In genomic region chr9:136399176-136400037, GRCh38 we compare ENCODE assay signal across 8 cellular contexts. TPM values are rescaled to one million over a fixed set of nuclear protein-coding genes. Genes with fewer than 3 reads are reported as not detected.
DNase-seq lines count a peak whose midpoint lies in the region; ATAC-seq and TF ChIP-seq lines count a peak whose summit lies in the region.

No MANE protein-coding gene starts in this region.

- H2AFZ ChIP-seq in Loucy (ENCODE audit: low read length): peak overlapping the region; percentile 79; the same call in 1 of the 2 replicates

- peaks cover 4 to 13% of the 10 kb centered on the region in 2 donors for H3K36me3 Mint-ChIP-seq in activated T-cell treated with anti-CD3 and anti-CD28 coated beads, Interleukin-2, amount 50 U/mL, for 72 hours (ENCODE audit: insufficient read depth in 2 of 2)
- peaks cover 7% of the 10 kb centered on the region for H3K36me3 Mint-ChIP-seq in progenitor cell of endocrine pancreas (ENCODE audit: insufficient read depth)

- TF ChIP-seq CTCF in C4-2B (conservative IDR thresholded peaks at IDR 0.05) (no peak; the same call in 1 of the 2 replicates), Loucy (conservative IDR thresholded peaks at IDR 0.05; ENCODE audit: low read length) (no peak), progenitor cell of endocrine pancreas (IDR thresholded peaks at IDR 0.05; ENCODE audit: unreplicated experiment) (no peak)

- peaks cover 43% of the 10 kb centered on the region for H3K4me1 Mint-ChIP-seq in activated T-cell treated with anti-CD3 and anti-CD28 coated beads, Interleukin-2, amount 50 U/mL, for 72 hours (ENCODE audit: low read depth)
- H3K4me1 Mint-ChIP-seq in progenitor cell of endocrine pancreas (ENCODE audit: low read depth): peaks cover 10% of the 10 kb centered on the region

- H3F3A ChIP-seq in Loucy (ENCODE audit: low read depth): 0 out of 2 replicates have a peak, but pooled peaks cover 2% of the 10 kb centered on the region

- peaks cover 32% of the 10 kb centered on the region for H3K4me1 ChIP-seq in Loucy (ENCODE audit: insufficient read depth, low read length, poor library complexity, severe bottlenecking)

- H3K4me3 ChIP-seq in Loucy (ENCODE audit: low read length, poor library complexity, severe bottlenecking): peak overlapping the region; percentile 90

- H3K36me3 ChIP-seq in Loucy (ENCODE audit: insufficient read depth, low read length): peaks cover 23% of the 10 kb centered on the region; the same call in 1 of the 2 replicates

- H3K27ac ChIP-seq in C4-2B: peak overlapping the region; percentile 92

- H3K9me3 Mint-ChIP-seq in activated T-cell treated with anti-CD3 and anti-CD28 coated beads, Interleukin-2, amount 50 U/mL, for 72 hours: no peaks in the 10 kb centered on the region
- no peaks in the 10 kb centered on the region for H3K9me3 Mint-ChIP-seq in progenitor cell of endocrine pancreas (ENCODE audit: low read depth)

- H3K79me2 ChIP-seq in Loucy (ENCODE audit: insufficient read depth, low read length): peaks cover 30% of the 10 kb centered on the region

- H4K20me1 ChIP-seq in Loucy (ENCODE audit: insufficient read depth, low read length, poor library complexity, severe bottlenecking): peaks cover 21% of the 10 kb centered on the region

- H3K27me3 ChIP-seq in Loucy (ENCODE audit: insufficient read depth, low read length, poor library complexity, severe bottlenecking): no peaks in the 10 kb centered on the region

- H3K9me2 ChIP-seq in Loucy (replicated peaks; ENCODE audit: low read depth, low read length): no peaks in the 10 kb centered on the region

- peak overlapping the region; percentile 74 for H3K27ac Mint-ChIP-seq in activated T-cell treated with anti-CD3 and anti-CD28 coated beads, Interleukin-2, amount 50 U/mL, for 72 hours
- peak overlapping the region; percentile 95 for H3K27ac Mint-ChIP-seq in progenitor cell of endocrine pancreas

- peak overlapping the region; percentile 85 for H3K4me2 ChIP-seq in Loucy (ENCODE audit: low read depth, low read length, poor library complexity, severe bottlenecking)

- ATAC-seq in GM21381 (IDR thresholded peaks at IDR 0.05; ENCODE audit: unreplicated experiment) (peak; percentile 25), HG02870 (IDR thresholded peaks at IDR 0.05; ENCODE audit: unreplicated experiment) (no peak)
- ATAC-seq in activated T-cell treated with anti-CD3 and anti-CD28 coated beads, Interleukin-2, amount 50 U/mL, for 72 hours (replicated peaks in 1 of 2): peak; percentile 35 to 42

- no peaks in the 10 kb centered on the region for H3K27me3 Mint-ChIP-seq in activated T-cell treated with anti-CD3 and anti-CD28 coated beads, Interleukin-2, amount 50 U/mL, for 72 hours (ENCODE audit: low read depth)
- H3K27me3 Mint-ChIP-seq in progenitor cell of endocrine pancreas: no peaks in the 10 kb centered on the region

- H3K4me3 Mint-ChIP-seq in activated T-cell treated with anti-CD3 and anti-CD28 coated beads, Interleukin-2, amount 50 U/mL, for 72 hours: peak overlapping the region; percentile 90 to 93
- peak overlapping the region; percentile 86 for H3K4me3 Mint-ChIP-seq in progenitor cell of endocrine pancreas (ENCODE audit: low read depth)

- H3K9me3 ChIP-seq in Loucy (ENCODE audit: insufficient read depth, low read depth, low read length): no peaks in the 10 kb centered on the region

- DNase-seq in activated T-cell treated with anti-CD3 and anti-CD28 coated beads, Interleukin-2, amount 50 U/mL, for 72 hours: peak; percentile 53 to 60
- DNase-seq in glomerular visceral epithelial cell (ENCODE audit: extremely low spot score) (peak; percentile 25), progenitor cell of endocrine pancreas (ENCODE audit: low spot score, unreplicated experiment) (no peak)
- DNase-seq in effector CD4-positive, alpha-beta T cell: no peak

- H3K9ac ChIP-seq in Loucy (ENCODE audit: low read depth, low read length, poor library complexity, severe bottlenecking): peak overlapping the region; percentile 75

RNA-seq across cellular contexts. Expression of gene SNAPC4, which starts 0.6 kb away (rescaled TPM):
- 10 to 100 TPM; 10.9 to 14.3 TPM for total RNA-seq in activated T-cell treated with anti-CD3 and anti-CD28 coated beads, Interleukin-2, amount 50 U/mL, for 72 hours
- total RNA-seq in progenitor cell of endocrine pancreas: 22.3 and 23.7 TPM in 2 replicates

RNA-seq across cellular contexts. Expression of gene ENTR1, which starts 11.0 kb away (rescaled TPM):
- total RNA-seq in activated T-cell treated with anti-CD3 and anti-CD28 coated beads, Interleukin-2, amount 50 U/mL, for 72 hours: 10 to 100 TPM; 47.2 to 70.6 TPM
- total RNA-seq in progenitor cell of endocrine pancreas: 68.3 and 70.9 TPM in 2 replicates

RNA-seq across cellular contexts. Expression of gene PMPCA, which starts 11.1 kb away (rescaled TPM):
- total RNA-seq in activated T-cell treated with anti-CD3 and anti-CD28 coated beads, Interleukin-2, amount 50 U/mL, for 72 hours: 10 to 100 TPM; 61.9 to 62.7 TPM
- total RNA-seq in progenitor cell of endocrine pancreas: 63.6 and 68.3 TPM in 2 replicates

RNA-seq across cellular contexts. Expression of gene CARD9, which starts 25.9 kb away (rescaled TPM):
- total RNA-seq in activated T-cell treated with anti-CD3 and anti-CD28 coated beads, Interleukin-2, amount 50 U/mL, for 72 hours: 1 to 10 TPM; 1.2 to 1.6 TPM
- total RNA-seq in progenitor cell of endocrine pancreas: 1.6 and 2.0 TPM in 2 replicates

RNA-seq across cellular contexts. Expression of gene DNLZ, which starts 35.9 kb away (rescaled TPM):
- total RNA-seq in activated T-cell treated with anti-CD3 and anti-CD28 coated beads, Interleukin-2, amount 50 U/mL, for 72 hours: 10 to 100 TPM; 10.8 to 14.4 TPM
- 16.2 and 18.4 TPM in 2 replicates for total RNA-seq in progenitor cell of endocrine pancreas

Comparison
In these comparisons a context has a peak if more than half of its experiments do, and no peak if none do; other contexts are left out.
1. DNase-seq: peak in activated T-cell treated with anti-CD3 and anti-CD28 coated beads, Interleukin-2, amount 50 U/mL, for 72 hours (2 of 2) and glomerular visceral epithelial cell (single experiment); none in progenitor cell of endocrine pancreas (single experiment) and effector CD4-positive, alpha-beta T cell (single experiment).